1 cellular context compared by ENCODE assay signal in the genomic region with DNA sequence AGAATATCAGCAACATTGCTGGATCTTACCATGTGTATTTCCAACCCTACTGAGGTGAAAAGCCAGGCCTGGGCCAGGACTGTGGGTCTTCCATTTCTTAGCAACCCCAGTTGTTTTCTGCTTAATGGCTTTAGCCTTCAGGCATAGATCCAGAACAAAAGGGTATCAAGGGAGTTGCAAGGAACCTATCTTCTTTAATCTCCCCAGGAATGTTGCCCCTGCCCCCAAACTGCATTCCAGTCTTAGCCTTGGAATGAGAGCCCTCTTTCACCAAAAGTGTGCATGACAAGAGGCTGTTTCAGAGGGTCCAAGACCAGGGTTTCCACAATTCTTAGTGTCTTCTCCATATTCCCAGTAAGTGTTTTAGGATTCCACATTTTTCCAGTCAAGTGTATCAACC.
TF ChIP-seq lines count a peak whose summit lies in the region.

No MANE protein-coding gene starts in this region.

TF ChIP-seq in GM23338, 12 proteins besides CTCF, POLR2A, EP300 and RAD21 (continued from another document):
- TF ChIP-seq EZH2phosphoT487 (IDR thresholded peaks at IDR 0.05; ENCODE audit: unreplicated experiment) (no peak), EZH2 (IDR thresholded peaks at IDR 0.05; ENCODE audit: low read depth, unreplicated experiment) (no peak), CREB1 (CRISPR knock-in tag; IDR thresholded peaks at IDR 0.05; ENCODE audit: low read depth) (no peak), JUNB (IDR thresholded peaks at IDR 0.05; ENCODE audit: unreplicated experiment) (no peak)
- TF ChIP-seq, protein P1, sequence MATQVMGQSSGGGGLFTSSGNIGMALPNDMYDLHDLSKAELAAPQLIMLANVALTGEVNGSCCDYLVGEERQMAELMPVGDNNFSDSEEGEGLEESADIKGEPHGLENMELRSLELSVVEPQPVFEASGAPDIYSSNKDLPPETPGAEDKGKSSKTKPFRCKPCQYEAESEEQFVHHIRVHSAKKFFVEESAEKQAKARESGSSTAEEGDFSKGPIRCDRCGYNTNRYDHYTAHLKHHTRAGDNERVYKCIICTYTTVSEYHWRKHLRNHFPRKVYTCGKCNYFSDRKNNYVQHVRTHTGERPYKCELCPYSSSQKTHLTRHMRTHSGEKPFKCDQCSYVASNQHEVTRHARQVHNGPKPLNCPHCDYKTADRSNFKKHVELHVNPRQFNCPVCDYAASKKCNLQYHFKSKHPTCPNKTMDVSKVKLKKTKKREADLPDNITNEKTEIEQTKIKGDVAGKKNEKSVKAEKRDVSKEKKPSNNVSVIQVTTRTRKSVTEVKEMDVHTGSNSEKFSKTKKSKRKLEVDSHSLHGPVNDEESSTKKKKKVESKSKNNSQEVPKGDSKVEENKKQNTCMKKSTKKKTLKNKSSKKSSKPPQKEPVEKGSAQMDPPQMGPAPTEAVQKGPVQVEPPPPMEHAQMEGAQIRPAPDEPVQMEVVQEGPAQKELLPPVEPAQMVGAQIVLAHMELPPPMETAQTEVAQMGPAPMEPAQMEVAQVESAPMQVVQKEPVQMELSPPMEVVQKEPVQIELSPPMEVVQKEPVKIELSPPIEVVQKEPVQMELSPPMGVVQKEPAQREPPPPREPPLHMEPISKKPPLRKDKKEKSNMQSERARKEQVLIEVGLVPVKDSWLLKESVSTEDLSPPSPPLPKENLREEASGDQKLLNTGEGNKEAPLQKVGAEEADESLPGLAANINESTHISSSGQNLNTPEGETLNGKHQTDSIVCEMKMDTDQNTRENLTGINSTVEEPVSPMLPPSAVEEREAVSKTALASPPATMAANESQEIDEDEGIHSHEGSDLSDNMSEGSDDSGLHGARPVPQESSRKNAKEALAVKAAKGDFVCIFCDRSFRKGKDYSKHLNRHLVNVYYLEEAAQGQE (IDR thresholded peaks at IDR 0.05; ENCODE audit: unreplicated experiment): peak; percentile 27
- TF ChIP-seq, protein P2, sequence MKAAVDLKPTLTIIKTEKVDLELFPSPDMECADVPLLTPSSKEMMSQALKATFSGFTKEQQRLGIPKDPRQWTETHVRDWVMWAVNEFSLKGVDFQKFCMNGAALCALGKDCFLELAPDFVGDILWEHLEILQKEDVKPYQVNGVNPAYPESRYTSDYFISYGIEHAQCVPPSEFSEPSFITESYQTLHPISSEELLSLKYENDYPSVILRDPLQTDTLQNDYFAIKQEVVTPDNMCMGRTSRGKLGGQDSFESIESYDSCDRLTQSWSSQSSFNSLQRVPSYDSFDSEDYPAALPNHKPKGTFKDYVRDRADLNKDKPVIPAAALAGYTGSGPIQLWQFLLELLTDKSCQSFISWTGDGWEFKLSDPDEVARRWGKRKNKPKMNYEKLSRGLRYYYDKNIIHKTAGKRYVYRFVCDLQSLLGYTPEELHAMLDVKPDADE (IDR thresholded peaks at IDR 0.05): no peak
- TF ChIP-seq, protein P3, sequence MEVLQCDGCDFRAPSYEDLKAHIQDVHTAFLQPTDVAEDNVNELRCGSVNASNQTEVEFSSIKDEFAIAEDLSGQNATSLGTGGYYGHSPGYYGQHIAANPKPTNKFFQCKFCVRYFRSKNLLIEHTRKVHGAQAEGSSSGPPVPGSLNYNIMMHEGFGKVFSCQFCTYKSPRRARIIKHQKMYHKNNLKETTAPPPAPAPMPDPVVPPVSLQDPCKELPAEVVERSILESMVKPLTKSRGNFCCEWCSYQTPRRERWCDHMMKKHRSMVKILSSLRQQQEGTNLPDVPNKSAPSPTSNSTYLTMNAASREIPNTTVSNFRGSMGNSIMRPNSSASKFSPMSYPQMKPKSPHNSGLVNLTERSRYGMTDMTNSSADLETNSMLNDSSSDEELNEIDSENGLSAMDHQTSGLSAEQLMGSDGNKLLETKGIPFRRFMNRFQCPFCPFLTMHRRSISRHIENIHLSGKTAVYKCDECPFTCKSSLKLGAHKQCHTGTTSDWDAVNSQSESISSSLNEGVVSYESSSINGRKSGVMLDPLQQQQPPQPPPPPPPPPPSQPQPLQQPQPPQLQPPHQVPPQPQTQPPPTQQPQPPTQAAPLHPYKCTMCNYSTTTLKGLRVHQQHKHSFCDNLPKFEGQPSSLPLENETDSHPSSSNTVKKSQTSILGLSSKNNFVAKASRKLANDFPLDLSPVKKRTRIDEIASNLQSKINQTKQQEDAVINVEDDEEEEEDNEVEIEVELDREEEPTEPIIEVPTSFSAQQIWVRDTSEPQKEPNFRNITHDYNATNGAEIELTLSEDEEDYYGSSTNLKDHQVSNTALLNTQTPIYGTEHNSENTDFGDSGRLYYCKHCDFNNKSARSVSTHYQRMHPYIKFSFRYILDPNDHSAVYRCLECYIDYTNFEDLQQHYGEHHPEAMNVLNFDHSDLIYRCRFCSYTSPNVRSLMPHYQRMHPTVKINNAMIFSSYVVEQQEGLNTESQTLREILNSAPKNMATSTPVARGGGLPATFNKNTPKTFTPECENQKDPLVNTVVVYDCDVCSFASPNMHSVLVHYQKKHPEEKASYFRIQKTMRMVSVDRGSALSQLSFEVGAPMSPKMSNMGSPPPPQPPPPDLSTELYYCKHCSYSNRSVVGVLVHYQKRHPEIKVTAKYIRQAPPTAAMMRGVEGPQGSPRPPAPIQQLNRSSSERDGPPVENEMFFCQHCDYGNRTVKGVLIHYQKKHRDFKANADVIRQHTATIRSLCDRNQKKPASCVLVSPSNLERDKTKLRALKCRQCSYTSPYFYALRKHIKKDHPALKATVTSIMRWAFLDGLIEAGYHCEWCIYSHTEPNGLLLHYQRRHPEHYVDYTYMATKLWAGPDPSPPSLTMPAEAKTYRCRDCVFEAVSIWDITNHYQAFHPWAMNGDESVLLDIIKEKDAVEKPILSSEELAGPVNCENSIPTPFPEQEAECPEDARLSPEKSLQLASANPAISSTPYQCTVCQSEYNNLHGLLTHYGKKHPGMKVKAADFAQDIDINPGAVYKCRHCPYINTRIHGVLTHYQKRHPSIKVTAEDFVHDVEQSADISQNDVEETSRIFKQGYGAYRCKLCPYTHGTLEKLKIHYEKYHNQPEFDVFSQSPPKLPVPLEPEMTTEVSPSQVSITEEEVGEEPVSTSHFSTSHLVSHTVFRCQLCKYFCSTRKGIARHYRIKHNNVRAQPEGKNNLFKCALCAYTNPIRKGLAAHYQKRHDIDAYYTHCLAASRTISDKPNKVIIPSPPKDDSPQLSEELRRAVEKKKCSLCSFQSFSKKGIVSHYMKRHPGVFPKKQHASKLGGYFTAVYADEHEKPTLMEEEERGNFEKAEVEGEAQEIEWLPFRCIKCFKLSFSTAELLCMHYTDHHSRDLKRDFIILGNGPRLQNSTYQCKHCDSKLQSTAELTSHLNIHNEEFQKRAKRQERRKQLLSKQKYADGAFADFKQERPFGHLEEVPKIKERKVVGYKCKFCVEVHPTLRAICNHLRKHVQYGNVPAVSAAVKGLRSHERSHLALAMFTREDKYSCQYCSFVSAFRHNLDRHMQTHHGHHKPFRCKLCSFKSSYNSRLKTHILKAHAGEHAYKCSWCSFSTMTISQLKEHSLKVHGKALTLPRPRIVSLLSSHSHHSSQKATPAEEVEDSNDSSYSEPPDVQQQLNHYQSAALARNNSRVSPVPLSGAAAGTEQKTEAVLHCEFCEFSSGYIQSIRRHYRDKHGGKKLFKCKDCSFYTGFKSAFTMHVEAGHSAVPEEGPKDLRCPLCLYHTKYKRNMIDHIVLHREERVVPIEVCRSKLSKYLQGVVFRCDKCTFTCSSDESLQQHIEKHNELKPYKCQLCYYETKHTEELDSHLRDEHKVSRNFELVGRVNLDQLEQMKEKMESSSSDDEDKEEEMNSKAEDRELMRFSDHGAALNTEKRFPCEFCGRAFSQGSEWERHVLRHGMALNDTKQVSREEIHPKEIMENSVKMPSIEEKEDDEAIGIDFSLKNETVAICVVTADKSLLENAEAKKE (CRISPR knock-in tag; IDR thresholded peaks at IDR 0.05): peak; percentile 89
